1 cellular context compared by ENCODE assay signal in the genomic region with DNA sequence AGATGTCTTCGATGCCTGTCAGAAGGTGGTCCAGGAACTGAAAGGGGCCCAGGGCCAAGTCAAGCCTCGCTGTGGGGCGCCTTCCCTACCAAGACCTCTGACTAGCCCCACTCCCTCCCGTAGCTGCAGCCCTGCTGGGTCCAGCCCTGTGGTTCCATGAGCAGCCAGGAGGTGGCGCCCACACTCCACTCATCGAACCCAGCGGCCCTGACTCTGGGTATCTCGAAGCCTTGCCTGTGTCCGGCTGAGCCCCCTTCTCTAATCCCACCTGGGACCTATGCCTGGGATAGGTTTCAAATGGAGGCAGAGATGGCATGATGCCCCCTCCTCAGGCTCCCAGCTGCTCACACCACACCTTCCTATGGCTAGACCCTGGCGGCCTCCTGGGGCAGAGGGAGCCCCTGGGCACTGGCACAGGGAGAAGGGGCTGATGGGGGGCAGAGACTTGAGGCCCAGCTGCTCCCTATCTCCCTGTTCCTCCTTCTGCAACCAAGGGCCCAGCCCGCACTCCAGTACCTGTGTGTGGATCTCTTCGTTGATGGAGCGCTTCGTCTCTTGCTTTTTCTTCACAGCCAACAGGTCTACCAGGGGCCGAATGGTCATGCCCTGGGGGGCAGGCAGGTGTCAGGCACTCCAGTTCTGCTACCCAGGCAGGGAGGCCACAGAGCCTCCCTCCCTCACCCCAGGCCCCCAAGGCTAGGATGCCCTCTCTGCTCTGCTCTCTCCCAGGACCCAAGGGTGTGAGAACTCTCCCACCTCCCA.
TF ChIP-seq lines count a peak whose summit lies in the region.

No MANE protein-coding gene starts in this region.

TF ChIP-seq in IMR-90, 13 proteins besides CTCF, POLR2A, EP300 and RAD21 (continued from another document):
- TF ChIP-seq, protein P1, sequence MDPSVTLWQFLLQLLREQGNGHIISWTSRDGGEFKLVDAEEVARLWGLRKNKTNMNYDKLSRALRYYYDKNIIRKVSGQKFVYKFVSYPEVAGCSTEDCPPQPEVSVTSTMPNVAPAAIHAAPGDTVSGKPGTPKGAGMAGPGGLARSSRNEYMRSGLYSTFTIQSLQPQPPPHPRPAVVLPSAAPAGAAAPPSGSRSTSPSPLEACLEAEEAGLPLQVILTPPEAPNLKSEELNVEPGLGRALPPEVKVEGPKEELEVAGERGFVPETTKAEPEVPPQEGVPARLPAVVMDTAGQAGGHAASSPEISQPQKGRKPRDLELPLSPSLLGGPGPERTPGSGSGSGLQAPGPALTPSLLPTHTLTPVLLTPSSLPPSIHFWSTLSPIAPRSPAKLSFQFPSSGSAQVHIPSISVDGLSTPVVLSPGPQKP (IDR thresholded peaks at IDR 0.05; ENCODE audit: borderline replicate concordance, low read depth, low read length): no peak
- no peak for TF ChIP-seq BHLHE40 (IDR thresholded peaks at IDR 0.05; ENCODE audit: low read depth, low read length)
- TF ChIP-seq MAFK (IDR thresholded peaks at IDR 0.05; ENCODE audit: low read depth, low read length): no peak
- no peak for TF ChIP-seq RCOR1 (IDR thresholded peaks at IDR 0.05; ENCODE audit: insufficient replicate concordance, low read length)
- TF ChIP-seq CEBPB (IDR thresholded peaks at IDR 0.05; ENCODE audit: low read depth, low read length): no peak
- TF ChIP-seq NFE2L2 (IDR thresholded peaks at IDR 0.05; ENCODE audit: low read depth, low read length): no peak
- peak; percentile 52; the same call in 1 of the 2 replicates for TF ChIP-seq MAZ (IDR thresholded peaks at IDR 0.05; ENCODE audit: borderline replicate concordance, low read depth, low read length)
- no peak for TF ChIP-seq CHD1 (IDR thresholded peaks at IDR 0.05; ENCODE audit: low read depth, low read length)
- TF ChIP-seq RFX5 (IDR thresholded peaks at IDR 0.05; ENCODE audit: low read depth, low read length): no peak
